Comparison of ENCODE assay signal across 1 cellular context in the genomic region with DNA sequence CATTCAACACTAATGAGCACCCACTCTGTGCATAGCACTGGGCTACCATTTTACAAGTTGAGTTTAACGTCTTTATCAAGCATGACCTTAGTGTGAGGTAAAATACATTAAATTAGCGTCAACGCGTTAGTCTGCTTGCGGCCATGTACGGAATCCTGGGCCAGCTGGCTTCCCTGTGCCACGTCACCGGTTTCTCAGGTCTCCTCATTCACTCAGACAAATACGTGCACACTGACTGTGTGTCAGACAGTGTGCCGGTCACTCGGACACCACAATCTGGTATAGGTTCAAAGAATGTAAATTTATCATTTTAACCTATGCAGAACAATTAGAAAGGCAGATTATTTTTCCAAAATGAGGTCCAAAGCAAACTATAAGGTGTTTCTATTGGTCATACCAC.
TF ChIP-seq lines count a peak whose summit lies in the region.

No MANE protein-coding gene starts in this region.

TF ChIP-seq in HepG2, 621 proteins besides CTCF, POLR2A, EP300 and RAD21:
- TF ChIP-seq TBX3 (IDR thresholded peaks at IDR 0.05; ENCODE audit: borderline replicate concordance): no peak
- TF ChIP-seq, protein P1, sequence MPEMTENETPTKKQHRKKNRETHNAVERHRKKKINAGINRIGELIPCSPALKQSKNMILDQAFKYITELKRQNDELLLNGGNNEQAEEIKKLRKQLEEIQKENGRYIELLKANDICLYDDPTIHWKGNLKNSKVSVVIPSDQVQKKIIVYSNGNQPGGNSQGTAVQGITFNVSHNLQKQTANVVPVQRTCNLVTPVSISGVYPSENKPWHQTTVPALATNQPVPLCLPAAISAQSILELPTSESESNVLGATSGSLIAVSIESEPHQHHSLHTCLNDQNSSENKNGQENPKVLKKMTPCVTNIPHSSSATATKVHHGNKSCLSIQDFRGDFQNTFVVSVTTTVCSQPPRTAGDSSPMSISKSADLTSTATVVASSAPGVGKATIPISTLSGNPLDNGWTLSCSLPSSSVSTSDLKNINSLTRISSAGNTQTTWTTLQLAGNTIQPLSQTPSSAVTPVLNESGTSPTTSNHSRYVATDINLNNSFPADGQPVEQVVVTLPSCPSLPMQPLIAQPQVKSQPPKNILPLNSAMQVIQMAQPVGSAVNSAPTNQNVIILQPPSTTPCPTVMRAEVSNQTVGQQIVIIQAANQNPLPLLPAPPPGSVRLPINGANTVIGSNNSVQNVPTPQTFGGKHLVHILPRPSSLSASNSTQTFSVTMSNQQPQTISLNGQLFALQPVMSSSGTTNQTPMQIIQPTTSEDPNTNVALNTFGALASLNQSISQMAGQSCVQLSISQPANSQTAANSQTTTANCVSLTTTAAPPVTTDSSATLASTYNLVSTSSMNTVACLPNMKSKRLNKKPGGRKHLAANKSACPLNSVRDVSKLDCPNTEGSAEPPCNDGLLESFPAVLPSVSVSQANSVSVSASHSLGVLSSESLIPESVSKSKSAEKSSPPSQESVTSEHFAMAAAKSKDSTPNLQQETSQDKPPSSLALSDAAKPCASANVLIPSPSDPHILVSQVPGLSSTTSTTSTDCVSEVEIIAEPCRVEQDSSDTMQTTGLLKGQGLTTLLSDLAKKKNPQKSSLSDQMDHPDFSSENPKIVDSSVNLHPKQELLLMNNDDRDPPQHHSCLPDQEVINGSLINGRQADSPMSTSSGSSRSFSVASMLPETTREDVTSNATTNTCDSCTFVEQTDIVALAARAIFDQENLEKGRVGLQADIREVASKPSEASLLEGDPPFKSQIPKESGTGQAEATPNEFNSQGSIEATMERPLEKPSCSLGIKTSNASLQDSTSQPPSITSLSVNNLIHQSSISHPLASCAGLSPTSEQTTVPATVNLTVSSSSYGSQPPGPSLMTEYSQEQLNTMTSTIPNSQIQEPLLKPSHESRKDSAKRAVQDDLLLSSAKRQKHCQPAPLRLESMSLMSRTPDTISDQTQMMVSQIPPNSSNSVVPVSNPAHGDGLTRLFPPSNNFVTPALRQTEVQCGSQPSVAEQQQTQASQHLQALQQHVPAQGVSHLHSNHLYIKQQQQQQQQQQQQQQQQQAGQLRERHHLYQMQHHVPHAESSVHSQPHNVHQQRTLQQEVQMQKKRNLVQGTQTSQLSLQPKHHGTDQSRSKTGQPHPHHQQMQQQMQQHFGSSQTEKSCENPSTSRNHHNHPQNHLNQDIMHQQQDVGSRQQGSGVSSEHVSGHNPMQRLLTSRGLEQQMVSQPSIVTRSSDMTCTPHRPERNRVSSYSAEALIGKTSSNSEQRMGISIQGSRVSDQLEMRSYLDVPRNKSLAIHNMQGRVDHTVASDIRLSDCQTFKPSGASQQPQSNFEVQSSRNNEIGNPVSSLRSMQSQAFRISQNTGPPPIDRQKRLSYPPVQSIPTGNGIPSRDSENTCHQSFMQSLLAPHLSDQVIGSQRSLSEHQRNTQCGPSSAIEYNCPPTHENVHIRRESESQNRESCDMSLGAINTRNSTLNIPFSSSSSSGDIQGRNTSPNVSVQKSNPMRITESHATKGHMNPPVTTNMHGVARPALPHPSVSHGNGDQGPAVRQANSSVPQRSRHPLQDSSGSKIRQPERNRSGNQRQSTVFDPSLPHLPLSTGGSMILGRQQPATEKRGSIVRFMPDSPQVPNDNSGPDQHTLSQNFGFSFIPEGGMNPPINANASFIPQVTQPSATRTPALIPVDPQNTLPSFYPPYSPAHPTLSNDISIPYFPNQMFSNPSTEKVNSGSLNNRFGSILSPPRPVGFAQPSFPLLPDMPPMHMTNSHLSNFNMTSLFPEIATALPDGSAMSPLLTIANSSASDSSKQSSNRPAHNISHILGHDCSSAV (CRISPR knock-in tag; IDR thresholded peaks at IDR 0.05; ENCODE audit: borderline replicate concordance): no peak
- TF ChIP-seq GATAD1 (CRISPR knock-in tag; IDR thresholded peaks at IDR 0.05): no peak
- no peak for TF ChIP-seq MEIS2 (CRISPR knock-in tag; IDR thresholded peaks at IDR 0.05)
- no peak for TF ChIP-seq PCBP1 (IDR thresholded peaks at IDR 0.05; ENCODE audit: borderline replicate concordance, low read depth, low read length)
- TF ChIP-seq KDM6A (CRISPR knock-in tag; IDR thresholded peaks at IDR 0.05; ENCODE audit: low read depth): no peak
